In genomic region chr1:4708853-4709507, GRCh38 we compare ENCODE assay signal across 21 cellular contexts. TPM values are rescaled to one million over a fixed set of nuclear protein-coding genes. Genes with fewer than 3 reads are reported as not detected.
"Had no signal": no experiment of that assay in that cellular context is flagged by ENCODE, and none has a peak within 500 bp of the region (broad histone marks: within the 10 kb centered on the region; RNA-seq: fewer than 3 reads in every experiment).

No MANE protein-coding gene starts in this region.

- H3K4me1 Mint-ChIP-seq: immature natural killer cell had no signal

- ATAC-seq: left cardiac atrium; lower lobe of right lung; pancreas; right lobe of liver; stimulated activated effector memory CD8-positive, alpha-beta T cell treated with anti-CD3 and anti-CD28 coated beads, Interleukin-12 subunit alpha, Interleukin-12 subunit beta, amount 100 ng/mL, for 72 hours had no signal

- H3K36me3 Mint-ChIP-seq: immature natural killer cell; memory B cell; mesothelial cell of epicardium; stimulated activated effector memory CD8-positive, alpha-beta T cell treated with anti-CD3 and anti-CD28 coated beads, Interleukin-12 subunit alpha, Interleukin-12 subunit beta, amount 100 ng/mL, for 72 hours had no signal

- H3K9me3 Mint-ChIP-seq: dendritic cell treated with granulocyte-macrophage colony-stimulating factor and Interleukin-4, amounts not matched to agents 40 ng/mL and 50 ng/mL, for 4 days; memory B cell; mesothelial cell of epicardium; nephron; stimulated activated effector memory CD8-positive, alpha-beta T cell treated with anti-CD3 and anti-CD28 coated beads, Interleukin-12 subunit alpha, Interleukin-12 subunit beta, amount 100 ng/mL, for 72 hours; stimulated activated naive CD8-positive, alpha-beta T cell treated with anti-CD3 and anti-CD28 coated beads, Interleukin-15, Interleukin-2, amounts not matched to agents 100 ng/mL and 50 ng/mL, for 24 hours had no signal

- H3K27ac ChIP-seq: esophagus squamous epithelium, left ventricle myocardium inferior, lower lobe of right lung, pancreas, prostate gland, right lobe of liver, thoracic aorta, transverse colon had no signal

- H3K36me3 ChIP-seq: esophagus squamous epithelium, left ventricle myocardium inferior, lower lobe of right lung, pancreas, prostate gland, right lobe of liver, thoracic aorta, transverse colon had no signal

- DNase-seq: esophagus squamous epithelium; foreskin fibroblast; immature natural killer cell; left cardiac atrium; left ventricle myocardium inferior; lower lobe of right lung; pancreas; right lobe of liver; stimulated activated CD4-positive, alpha-beta T cell treated with anti-CD3 and anti-CD28 coated beads, Interleukin-4, amount 100 ng/mL, for 1 hour; stimulated activated CD8-positive, alpha-beta memory T cell treated with anti-CD3 and anti-CD28 coated beads, Interleukin-4, amount 100 ng/mL, for 48 hours; substantia nigra; transverse colon had no signal

- H3K9me3 ChIP-seq: esophagus squamous epithelium, left ventricle myocardium inferior, lower lobe of right lung, pancreas, prostate gland, right lobe of liver, thoracic aorta, transverse colon had no signal

- H3K27ac Mint-ChIP-seq: dendritic cell treated with granulocyte-macrophage colony-stimulating factor and Interleukin-4, amounts not matched to agents 40 ng/mL and 50 ng/mL, for 4 days; immature natural killer cell; memory B cell; mesothelial cell of epicardium; nephron; stimulated activated effector memory CD8-positive, alpha-beta T cell treated with anti-CD3 and anti-CD28 coated beads, Interleukin-12 subunit alpha, Interleukin-12 subunit beta, amount 100 ng/mL, for 72 hours; stimulated activated naive CD8-positive, alpha-beta T cell treated with anti-CD3 and anti-CD28 coated beads, Interleukin-15, Interleukin-2, amounts not matched to agents 100 ng/mL and 50 ng/mL, for 24 hours had no signal

- H3K4me3 Mint-ChIP-seq: dendritic cell treated with granulocyte-macrophage colony-stimulating factor and Interleukin-4, amounts not matched to agents 40 ng/mL and 50 ng/mL, for 4 days; immature natural killer cell; memory B cell; mesothelial cell of epicardium; nephron; stimulated activated effector memory CD8-positive, alpha-beta T cell treated with anti-CD3 and anti-CD28 coated beads, Interleukin-12 subunit alpha, Interleukin-12 subunit beta, amount 100 ng/mL, for 72 hours; stimulated activated naive CD8-positive, alpha-beta T cell treated with anti-CD3 and anti-CD28 coated beads, Interleukin-15, Interleukin-2, amounts not matched to agents 100 ng/mL and 50 ng/mL, for 24 hours had no signal

- H3K4me3 ChIP-seq: esophagus squamous epithelium, left ventricle myocardium inferior, lower lobe of right lung, pancreas, prostate gland, right lobe of liver, thoracic aorta, transverse colon had no signal

- H3K27me3 ChIP-seq: pancreas, right lobe of liver had no signal

- H3K4me1 ChIP-seq: lower lobe of right lung, pancreas, right lobe of liver, transverse colon had no signal

RNA-seq across cellular contexts. Expression of gene AJAP1, which starts 54.6 kb away (rescaled TPM):
- total RNA-seq: myocyte had no signal
- polyA plus RNA-seq: immature natural killer cell had no signal
